8 cellular contexts compared by ENCODE assay signal in genomic region chr10:31320598-31321211, GRCh38. TPM values are rescaled to one million over a fixed set of nuclear protein-coding genes. Genes with fewer than 3 reads are reported as not detected.
DNase-seq lines count a peak whose midpoint lies in the region; ATAC-seq and TF ChIP-seq lines count a peak whose summit lies in the region.

No MANE protein-coding gene starts in this region.

- H3K4me2 ChIP-seq in OCI-LY7 (ENCODE audit: low read length) = peak overlapping the region; percentile 99

- H3K9me3 Mint-ChIP-seq in activated naive CD4-positive, alpha-beta T cell treated with anti-CD3 and anti-CD28 coated beads, Interleukin-2, amount 50 U/mL, for 72 hours = no peaks in the 10 kb centered on the region

- H3K79me2 ChIP-seq in OCI-LY7 (ENCODE audit: insufficient read depth, low read depth, low read length) = peaks cover 77% of the 10 kb centered on the region

- H3K9me3 ChIP-seq in OCI-LY7 (ENCODE audit: low read length) = no peaks in the 10 kb centered on the region

- POLR2A ChIA-PET in OCI-LY7 (lab: Charles Lee) = interaction anchor here (0.6 to 1.0 kb wide), 4 partner anchors 10 to 434 kb away, joined by 3 to 4 read pairs (median 4); partner anchors contain the start of gene ZNF438

- peaks cover 40% of the 10 kb centered on the region for H4K20me1 ChIP-seq in OCI-LY7 (ENCODE audit: insufficient read depth, low read length)

- peaks cover 32% of the 10 kb centered on the region for H3K4me1 ChIP-seq in OCI-LY7 (ENCODE audit: insufficient read depth, low read length, poor library complexity, severe bottlenecking)

- H3K27ac ChIP-seq in OCI-LY7 (ENCODE audit: low read depth, low read length, poor library complexity, severe bottlenecking) = peak overlapping the region; percentile 94

- peak overlapping the region; percentile 95 to 97 for H3K27ac Mint-ChIP-seq in activated naive CD4-positive, alpha-beta T cell treated with anti-CD3 and anti-CD28 coated beads, Interleukin-2, amount 50 U/mL, for 72 hours

- BruUV-seq in OCI-LY7 (replicated peaks; lab: Mats Ljungman, UMichigan) = no TSS peak

- CTCF ChIA-PET in OCI-LY7 (lab: Charles Lee; ENCODE audit: unreplicated experiment) = no interaction called here

- ATAC-seq in HG02642 (IDR thresholded peaks at IDR 0.05; ENCODE audit: poor library complexity, unreplicated experiment) (peak; percentile 28), omental fat pad (ENCODE audit: low FRiP score) (no peak), GM21619 (IDR thresholded peaks at IDR 0.05; ENCODE audit: unreplicated experiment) (no peak)
- no peak for ATAC-seq in activated naive CD4-positive, alpha-beta T cell treated with anti-CD3 and anti-CD28 coated beads, Interleukin-2, amount 50 U/mL, for 72 hours

- H2AFZ ChIP-seq in OCI-LY7 (ENCODE audit: low read length) = peak overlapping the region; percentile 62; the same call in 1 of the 2 replicates

- H3K4me3 ChIP-seq in GM06990 (replicated peaks; ENCODE audit: low read depth, low read length) (peak overlapping the region; percentile 95), OCI-LY7 (ENCODE audit: low read depth, low read length, poor library complexity, severe bottlenecking) (peak overlapping the region; percentile 97)

- peak; percentile 78 for DNase-seq in GM06990 (ENCODE audit: extremely low read depth, insufficient read length)
- peak; percentile 70 for DNase-seq in OCI-LY7 (ENCODE audit: low spot score)
- DNase-seq in activated naive CD4-positive, alpha-beta T cell treated with anti-CD3 and anti-CD28 coated beads, Interleukin-2, amount 50 U/mL, for 72 hours (ENCODE audit: low spot score in 2 of 2) = peak in 1 of 2 donors; percentile 35
- DNase-seq in head of caudate nucleus = peak in 40 of 42 donors; percentile 8 to 74 (median 48)
- DNase-seq in omental fat pad (ENCODE audit: low spot score) = peak; percentile 29
- no peak for DNase-seq in NCI-H128 (lab: John Stamatoyannopoulos, UW; ENCODE audit: unreplicated experiment)

- no peaks in the 10 kb centered on the region for H3K9me2 ChIP-seq in OCI-LY7 (ENCODE audit: insufficient read depth, low read length)

- peaks cover 6 to 7% of the 10 kb centered on the region in 2 donors for H3K36me3 Mint-ChIP-seq in activated naive CD4-positive, alpha-beta T cell treated with anti-CD3 and anti-CD28 coated beads, Interleukin-2, amount 50 U/mL, for 72 hours

- H3K27me3 ChIP-seq in GM06990 (replicated peaks; ENCODE audit: control insufficient read depth, insufficient read depth, low read length) = no peaks in the 10 kb centered on the region

- no peaks in the 10 kb centered on the region for H3K36me3 ChIP-seq in GM06990 (ENCODE audit: control insufficient read depth, insufficient read depth, low read length)
- no peaks in the 10 kb centered on the region for H3K36me3 ChIP-seq in OCI-LY7 (ENCODE audit: insufficient read depth, low read length)

- TF ChIP-seq CTCF in GM06990 (IDR thresholded peaks at IDR 0.05; ENCODE audit: insufficient read depth, low read length, poor library complexity, severe bottlenecking) = no peak
- peak; percentile 32; the same call in 1 of the 2 replicates for TF ChIP-seq CTCF in OCI-LY7 (conservative IDR thresholded peaks at IDR 0.05; ENCODE audit: low read length)
- no peak for TF ChIP-seq CTCF in omental fat pad (IDR thresholded peaks at IDR 0.05)

- intact Hi-C loops in OCI-LY7 (cut with micrococcal nuclease; ENCODE audit: unreplicated experiment) = loop anchor here (5.0 to 10.0 kb wide), 2 partner anchors 174 to 452 kb away; no protein-coding TSS in a partner anchor
- intact Hi-C loops in head of caudate nucleus (cut with DNase I) = no loop called here

RNA-seq across cellular contexts. Expression of gene ZEB1, which starts 1.7 kb away (rescaled TPM):
- total RNA-seq in OCI-LY7 (2014; rRNA removed; shearing (Covaris generic)) = 27.6 and 33.2 TPM in 2 replicates
- total RNA-seq in OCI-LY7 (2022) = 41.9 and 47.7 TPM in 2 replicates
- 10 to 100 TPM; 44.4 to 56.8 TPM for total RNA-seq in activated naive CD4-positive, alpha-beta T cell treated with anti-CD3 and anti-CD28 coated beads, Interleukin-2, amount 50 U/mL, for 72 hours
- total RNA-seq in omental fat pad = 100 to 1,000 TPM in 1 of 4 donors, 10 to 100 TPM in 3; 56.6 to 128 (median 71.9) TPM
